9 cellular contexts compared by ENCODE assay signal in genomic region chr1:12539705-12540579, GRCh38.
DNase-seq lines count a peak whose midpoint lies in the region; ATAC-seq and TF ChIP-seq lines count a peak whose summit lies in the region.
"Had no signal": no experiment of that assay in that cellular context is flagged by ENCODE, and none has a peak within 500 bp of the region (broad histone marks: within the 10 kb centered on the region; RNA-seq: fewer than 3 reads in every experiment).

No MANE protein-coding gene starts in this region.

- H3K27me3 ChIP-seq in iPS DF 6.9 (ENCODE audit: control insufficient read depth, insufficient read depth, low read length) (no peaks in the 10 kb centered on the region), rectal smooth muscle tissue (ENCODE audit: control insufficient read depth, insufficient read depth, low read length) (no peaks in the 10 kb centered on the region)

- DNase-seq in astrocyte of the hippocampus (ENCODE audit: low read depth, low spot score) (peak; percentile 99), iPS DF 6.9 (ENCODE audit: low read depth, low spot score) (no peak), DMS 273 (lab: John Stamatoyannopoulos, UW; ENCODE audit: unreplicated experiment) (no peak)
- DNase-seq: SHP77 treated with DMSO at 0.1 percent for 48 hours had no signal

- TF ChIP-seq POLR2A in GM18505 (IDR thresholded peaks at IDR 0.05; ENCODE audit: borderline replicate concordance, extremely low read depth, insufficient read depth, insufficient read length): no peak

- H3K36me3 ChIP-seq in ES-I3 (ENCODE audit: insufficient read depth, low read length): no peaks in the 10 kb centered on the region
- H3K36me3 ChIP-seq in iPS DF 6.9 (ENCODE audit: control insufficient read depth, insufficient read depth, low read length): no peaks in the 10 kb centered on the region
- no peaks in the 10 kb centered on the region for H3K36me3 ChIP-seq in rectal smooth muscle tissue (ENCODE audit: control insufficient read depth, insufficient read depth, low read length)

- H3K9me3 ChIP-seq in ES-I3 (ENCODE audit: control insufficient read depth, insufficient read depth, low read length) (0 out of 2 replicates have a peak, but pooled peaks cover 2% of the 10 kb centered on the region), iPS DF 6.9 (ENCODE audit: control insufficient read depth, insufficient read depth, low read length) (no peaks in the 10 kb centered on the region)

- no peak for ATAC-seq in HG03175 (IDR thresholded peaks at IDR 0.05; ENCODE audit: unreplicated experiment)
- no peak for ATAC-seq in GM21619 (IDR thresholded peaks at IDR 0.05; ENCODE audit: unreplicated experiment)
- no peak for ATAC-seq in GM18505 (IDR thresholded peaks at IDR 0.05; ENCODE audit: unreplicated experiment)

- H3K4me3 ChIP-seq in iPS DF 6.9 (ENCODE audit: low read length): peak overlapping the region; percentile 9; the same call in 1 of the 2 replicates
- H3K4me3 ChIP-seq in rectal smooth muscle tissue (ENCODE audit: low read length): peak overlapping the region; percentile 16

- no CpG with 5 or more reads among the region's 34 CpGs for WGBS in iPS DF 6.9 (ENCODE audit: insufficient coverage, insufficient read length)

- H3K4me1 ChIP-seq in ES-I3 (ENCODE audit: insufficient read depth, low read length): peaks cover 15% of the 10 kb centered on the region
- peaks cover 1% of the 10 kb centered on the region for H3K4me1 ChIP-seq in iPS DF 6.9 (ENCODE audit: control insufficient read depth, insufficient read depth, low read length)
- H3K4me1 ChIP-seq in rectal smooth muscle tissue (ENCODE audit: control insufficient read depth, insufficient read depth, low read length): peaks cover 11% of the 10 kb centered on the region

- H3K27ac ChIP-seq in iPS DF 6.9 (ENCODE audit: low read length) (no peak overlapping the region), rectal smooth muscle tissue (ENCODE audit: low read depth, low read length) (peak overlapping the region; percentile 86)

- H3K9ac ChIP-seq in ES-I3 (ENCODE audit: low read depth, low read length) (peak overlapping the region; percentile 38), rectal smooth muscle tissue (ENCODE audit: low read length) (no peak overlapping the region)
